In the genomic region with DNA sequence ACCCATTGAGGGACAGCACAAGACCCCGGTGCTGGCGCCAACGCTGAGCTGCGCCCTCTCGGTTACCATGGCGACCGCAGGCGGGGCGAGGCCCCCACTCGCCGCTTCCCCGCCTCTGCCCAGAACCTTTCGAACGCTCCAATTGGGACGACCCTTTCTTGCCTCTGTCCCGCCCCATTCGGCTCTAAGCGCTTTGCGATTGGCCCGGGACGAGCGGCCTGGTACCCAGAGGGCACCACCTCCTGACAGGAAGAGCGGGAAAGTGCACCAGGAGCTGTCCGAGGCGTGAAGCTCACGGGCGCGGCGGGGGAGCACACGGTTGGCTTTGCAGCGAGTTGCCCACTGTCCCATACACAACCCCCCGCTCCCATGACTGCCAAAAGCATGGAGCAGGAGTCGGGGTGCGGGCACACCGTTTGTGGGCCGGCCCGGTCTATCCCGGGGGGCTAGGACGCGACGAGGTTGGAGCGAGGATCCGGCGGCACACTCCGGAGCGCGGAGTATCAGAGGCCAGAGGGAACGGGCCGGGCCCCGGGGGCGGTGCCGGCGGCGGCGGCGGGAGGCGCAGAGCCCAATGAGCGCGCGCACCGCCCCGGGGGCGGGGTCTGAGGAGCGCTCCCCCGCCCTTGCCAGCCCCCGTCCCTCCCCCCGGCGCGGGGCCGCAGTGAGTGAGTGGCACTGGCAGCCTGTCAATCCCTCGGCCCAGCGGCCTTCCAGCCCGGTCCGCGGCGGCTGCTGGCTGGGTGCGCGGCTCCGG, we compare ENCODE assay signal across 1 cellular context.
TF ChIP-seq lines count a peak whose summit lies in the region.

No MANE protein-coding gene starts in this region.

TF ChIP-seq in K562, 482 proteins besides CTCF, POLR2A, EP300 and RAD21 (continued from another document and continues in another):
- TF ChIP-seq, protein P1, sequence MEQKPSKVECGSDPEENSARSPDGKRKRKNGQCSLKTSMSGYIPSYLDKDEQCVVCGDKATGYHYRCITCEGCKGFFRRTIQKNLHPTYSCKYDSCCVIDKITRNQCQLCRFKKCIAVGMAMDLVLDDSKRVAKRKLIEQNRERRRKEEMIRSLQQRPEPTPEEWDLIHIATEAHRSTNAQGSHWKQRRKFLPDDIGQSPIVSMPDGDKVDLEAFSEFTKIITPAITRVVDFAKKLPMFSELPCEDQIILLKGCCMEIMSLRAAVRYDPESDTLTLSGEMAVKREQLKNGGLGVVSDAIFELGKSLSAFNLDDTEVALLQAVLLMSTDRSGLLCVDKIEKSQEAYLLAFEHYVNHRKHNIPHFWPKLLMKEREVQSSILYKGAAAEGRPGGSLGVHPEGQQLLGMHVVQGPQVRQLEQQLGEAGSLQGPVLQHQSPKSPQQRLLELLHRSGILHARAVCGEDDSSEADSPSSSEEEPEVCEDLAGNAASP (IDR thresholded peaks at IDR 0.05): no peak
- TF ChIP-seq, protein P2, sequence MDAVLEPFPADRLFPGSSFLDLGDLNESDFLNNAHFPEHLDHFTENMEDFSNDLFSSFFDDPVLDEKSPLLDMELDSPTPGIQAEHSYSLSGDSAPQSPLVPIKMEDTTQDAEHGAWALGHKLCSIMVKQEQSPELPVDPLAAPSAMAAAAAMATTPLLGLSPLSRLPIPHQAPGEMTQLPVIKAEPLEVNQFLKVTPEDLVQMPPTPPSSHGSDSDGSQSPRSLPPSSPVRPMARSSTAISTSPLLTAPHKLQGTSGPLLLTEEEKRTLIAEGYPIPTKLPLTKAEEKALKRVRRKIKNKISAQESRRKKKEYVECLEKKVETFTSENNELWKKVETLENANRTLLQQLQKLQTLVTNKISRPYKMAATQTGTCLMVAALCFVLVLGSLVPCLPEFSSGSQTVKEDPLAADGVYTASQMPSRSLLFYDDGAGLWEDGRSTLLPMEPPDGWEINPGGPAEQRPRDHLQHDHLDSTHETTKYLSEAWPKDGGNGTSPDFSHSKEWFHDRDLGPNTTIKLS (IDR thresholded peaks at IDR 0.05; ENCODE audit: borderline replicate concordance, low read depth): peak; percentile 53; the same call in 1 of the 2 replicates
- TF ChIP-seq ZNF12 (CRISPR knock-in tag; IDR thresholded peaks at IDR 0.05) (no peak), BMI1 (IDR thresholded peaks at IDR 0.05; ENCODE audit: low read length) (peak; percentile 42; the same call in 1 of the 2 replicates), E2F3 (CRISPR knock-in tag; IDR thresholded peaks at IDR 0.05) (peak; percentile 76), XRCC4 (IDR thresholded peaks at IDR 0.05; ENCODE audit: extremely low read depth, insufficient read depth, insufficient read length) (no peak), CSDE1 (IDR thresholded peaks at IDR 0.05) (peak in 1 of 2 experiments; percentile 83; a peak in 2 of 4 replicates), SP1 (CRISPR knock-in tag; IDR thresholded peaks at IDR 0.05) (0 out of 2 replicates have a peak, but pooled peaks have one; percentile 42), NFE2 (IDR thresholded peaks at IDR 0.05; ENCODE audit: low read depth) (no peak), ZNF143 (CRISPR knock-in tag; IDR thresholded peaks at IDR 0.05) (no peak), ATF1 (CRISPR knock-in tag; IDR thresholded peaks at IDR 0.05) (no peak), ATF1 (tag; IDR thresholded peaks at IDR 0.05) (peak; percentile 25; the same call in 1 of the 2 replicates), TCF7L2 (IDR thresholded peaks at IDR 0.05; ENCODE audit: low read depth, low read length) (no peak), HMG20B (CRISPR knock-in tag; IDR thresholded peaks at IDR 0.05) (no peak), CBX8 (IDR thresholded peaks at IDR 0.05; ENCODE audit: borderline replicate concordance, extremely low read depth, low read depth, low read length, poor library complexity, severe bottlenecking) (no peak), SUPT5H (IDR thresholded peaks at IDR 0.05) (no peak), GATA2 (CRISPR knock-in tag; IDR thresholded peaks at IDR 0.05) (no peak), RBM39 (optimal IDR thresholded peaks at IDR 0.05; ENCODE audit: low read depth, low read length) (no peak), LCOR (CRISPR knock-in tag; IDR thresholded peaks at IDR 0.05) (peak; percentile 87; the same call in 1 of the 2 replicates), CBX3 (IDR thresholded peaks at IDR 0.05; ENCODE audit: borderline replicate concordance in 1 of 2, low read length in 2 of 2) (peak in 1 of 2 experiments; percentile 88; a peak in 1 of 3 replicates), DIDO1 (tag; IDR thresholded peaks at IDR 0.05; ENCODE audit: low read depth) (no peak), ZNF57 (CRISPR knock-in tag; IDR thresholded peaks at IDR 0.05) (no peak), ZNF584 (CRISPR knock-in tag; IDR thresholded peaks at IDR 0.05; ENCODE audit: low read depth) (no peak)
- TF ChIP-seq, protein P3, sequence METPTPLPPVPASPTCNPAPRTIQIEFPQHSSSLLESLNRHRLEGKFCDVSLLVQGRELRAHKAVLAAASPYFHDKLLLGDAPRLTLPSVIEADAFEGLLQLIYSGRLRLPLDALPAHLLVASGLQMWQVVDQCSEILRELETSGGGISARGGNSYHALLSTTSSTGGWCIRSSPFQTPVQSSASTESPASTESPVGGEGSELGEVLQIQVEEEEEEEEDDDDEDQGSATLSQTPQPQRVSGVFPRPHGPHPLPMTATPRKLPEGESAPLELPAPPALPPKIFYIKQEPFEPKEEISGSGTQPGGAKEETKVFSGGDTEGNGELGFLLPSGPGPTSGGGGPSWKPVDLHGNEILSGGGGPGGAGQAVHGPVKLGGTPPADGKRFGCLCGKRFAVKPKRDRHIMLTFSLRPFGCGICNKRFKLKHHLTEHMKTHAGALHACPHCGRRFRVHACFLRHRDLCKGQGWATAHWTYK (CRISPR knock-in tag; IDR thresholded peaks at IDR 0.05): peak; percentile 20; the same call in 1 of the 2 replicates
- TF ChIP-seq, protein P4, sequence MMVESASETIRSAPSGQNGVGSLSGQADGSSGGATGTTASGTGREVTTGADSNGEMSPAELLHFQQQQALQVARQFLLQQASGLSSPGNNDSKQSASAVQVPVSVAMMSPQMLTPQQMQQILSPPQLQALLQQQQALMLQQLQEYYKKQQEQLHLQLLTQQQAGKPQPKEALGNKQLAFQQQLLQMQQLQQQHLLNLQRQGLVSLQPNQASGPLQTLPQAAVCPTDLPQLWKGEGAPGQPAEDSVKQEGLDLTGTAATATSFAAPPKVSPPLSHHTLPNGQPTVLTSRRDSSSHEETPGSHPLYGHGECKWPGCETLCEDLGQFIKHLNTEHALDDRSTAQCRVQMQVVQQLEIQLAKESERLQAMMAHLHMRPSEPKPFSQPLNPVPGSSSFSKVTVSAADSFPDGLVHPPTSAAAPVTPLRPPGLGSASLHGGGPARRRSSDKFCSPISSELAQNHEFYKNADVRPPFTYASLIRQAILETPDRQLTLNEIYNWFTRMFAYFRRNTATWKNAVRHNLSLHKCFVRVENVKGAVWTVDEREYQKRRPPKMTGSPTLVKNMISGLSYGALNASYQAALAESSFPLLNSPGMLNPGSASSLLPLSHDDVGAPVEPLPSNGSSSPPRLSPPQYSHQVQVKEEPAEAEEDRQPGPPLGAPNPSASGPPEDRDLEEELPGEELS (CRISPR knock-in tag; IDR thresholded peaks at IDR 0.05; ENCODE audit: borderline replicate concordance): peak; percentile 83; the same call in 1 of the 2 replicates
- TF ChIP-seq, protein P5, sequence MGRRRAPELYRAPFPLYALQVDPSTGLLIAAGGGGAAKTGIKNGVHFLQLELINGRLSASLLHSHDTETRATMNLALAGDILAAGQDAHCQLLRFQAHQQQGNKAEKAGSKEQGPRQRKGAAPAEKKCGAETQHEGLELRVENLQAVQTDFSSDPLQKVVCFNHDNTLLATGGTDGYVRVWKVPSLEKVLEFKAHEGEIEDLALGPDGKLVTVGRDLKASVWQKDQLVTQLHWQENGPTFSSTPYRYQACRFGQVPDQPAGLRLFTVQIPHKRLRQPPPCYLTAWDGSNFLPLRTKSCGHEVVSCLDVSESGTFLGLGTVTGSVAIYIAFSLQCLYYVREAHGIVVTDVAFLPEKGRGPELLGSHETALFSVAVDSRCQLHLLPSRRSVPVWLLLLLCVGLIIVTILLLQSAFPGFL (CRISPR knock-in tag; IDR thresholded peaks at IDR 0.05): no peak
- TF ChIP-seq, protein P6, sequence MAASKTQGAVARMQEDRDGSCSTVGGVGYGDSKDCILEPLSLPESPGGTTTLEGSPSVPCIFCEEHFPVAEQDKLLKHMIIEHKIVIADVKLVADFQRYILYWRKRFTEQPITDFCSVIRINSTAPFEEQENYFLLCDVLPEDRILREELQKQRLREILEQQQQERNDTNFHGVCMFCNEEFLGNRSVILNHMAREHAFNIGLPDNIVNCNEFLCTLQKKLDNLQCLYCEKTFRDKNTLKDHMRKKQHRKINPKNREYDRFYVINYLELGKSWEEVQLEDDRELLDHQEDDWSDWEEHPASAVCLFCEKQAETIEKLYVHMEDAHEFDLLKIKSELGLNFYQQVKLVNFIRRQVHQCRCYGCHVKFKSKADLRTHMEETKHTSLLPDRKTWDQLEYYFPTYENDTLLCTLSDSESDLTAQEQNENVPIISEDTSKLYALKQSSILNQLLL (CRISPR knock-in tag; IDR thresholded peaks at IDR 0.05; ENCODE audit: borderline replicate concordance): 0 out of 2 replicates have a peak, but pooled peaks have one; percentile 6
- TF ChIP-seq, protein P7, sequence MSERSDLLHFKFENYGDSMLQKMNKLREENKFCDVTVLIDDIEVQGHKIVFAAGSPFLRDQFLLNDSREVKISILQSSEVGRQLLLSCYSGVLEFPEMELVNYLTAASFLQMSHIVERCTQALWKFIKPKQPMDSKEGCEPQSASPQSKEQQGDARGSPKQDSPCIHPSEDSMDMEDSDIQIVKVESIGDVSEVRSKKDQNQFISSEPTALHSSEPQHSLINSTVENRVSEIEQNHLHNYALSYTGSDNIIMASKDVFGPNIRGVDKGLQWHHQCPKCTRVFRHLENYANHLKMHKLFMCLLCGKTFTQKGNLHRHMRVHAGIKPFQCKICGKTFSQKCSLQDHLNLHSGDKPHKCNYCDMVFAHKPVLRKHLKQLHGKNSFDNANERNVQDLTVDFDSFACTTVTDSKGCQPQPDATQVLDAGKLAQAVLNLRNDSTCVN (CRISPR knock-in tag; IDR thresholded peaks at IDR 0.05): no peak
- TF ChIP-seq, protein P8, sequence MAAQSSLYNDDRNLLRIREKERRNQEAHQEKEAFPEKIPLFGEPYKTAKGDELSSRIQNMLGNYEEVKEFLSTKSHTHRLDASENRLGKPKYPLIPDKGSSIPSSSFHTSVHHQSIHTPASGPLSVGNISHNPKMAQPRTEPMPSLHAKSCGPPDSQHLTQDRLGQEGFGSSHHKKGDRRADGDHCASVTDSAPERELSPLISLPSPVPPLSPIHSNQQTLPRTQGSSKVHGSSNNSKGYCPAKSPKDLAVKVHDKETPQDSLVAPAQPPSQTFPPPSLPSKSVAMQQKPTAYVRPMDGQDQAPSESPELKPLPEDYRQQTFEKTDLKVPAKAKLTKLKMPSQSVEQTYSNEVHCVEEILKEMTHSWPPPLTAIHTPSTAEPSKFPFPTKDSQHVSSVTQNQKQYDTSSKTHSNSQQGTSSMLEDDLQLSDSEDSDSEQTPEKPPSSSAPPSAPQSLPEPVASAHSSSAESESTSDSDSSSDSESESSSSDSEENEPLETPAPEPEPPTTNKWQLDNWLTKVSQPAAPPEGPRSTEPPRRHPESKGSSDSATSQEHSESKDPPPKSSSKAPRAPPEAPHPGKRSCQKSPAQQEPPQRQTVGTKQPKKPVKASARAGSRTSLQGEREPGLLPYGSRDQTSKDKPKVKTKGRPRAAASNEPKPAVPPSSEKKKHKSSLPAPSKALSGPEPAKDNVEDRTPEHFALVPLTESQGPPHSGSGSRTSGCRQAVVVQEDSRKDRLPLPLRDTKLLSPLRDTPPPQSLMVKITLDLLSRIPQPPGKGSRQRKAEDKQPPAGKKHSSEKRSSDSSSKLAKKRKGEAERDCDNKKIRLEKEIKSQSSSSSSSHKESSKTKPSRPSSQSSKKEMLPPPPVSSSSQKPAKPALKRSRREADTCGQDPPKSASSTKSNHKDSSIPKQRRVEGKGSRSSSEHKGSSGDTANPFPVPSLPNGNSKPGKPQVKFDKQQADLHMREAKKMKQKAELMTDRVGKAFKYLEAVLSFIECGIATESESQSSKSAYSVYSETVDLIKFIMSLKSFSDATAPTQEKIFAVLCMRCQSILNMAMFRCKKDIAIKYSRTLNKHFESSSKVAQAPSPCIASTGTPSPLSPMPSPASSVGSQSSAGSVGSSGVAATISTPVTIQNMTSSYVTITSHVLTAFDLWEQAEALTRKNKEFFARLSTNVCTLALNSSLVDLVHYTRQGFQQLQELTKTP (IDR thresholded peaks at IDR 0.05; ENCODE audit: low read depth in 1 of 2, partially characterized antibody in 2 of 2): no peak
- TF ChIP-seq, protein P9, sequence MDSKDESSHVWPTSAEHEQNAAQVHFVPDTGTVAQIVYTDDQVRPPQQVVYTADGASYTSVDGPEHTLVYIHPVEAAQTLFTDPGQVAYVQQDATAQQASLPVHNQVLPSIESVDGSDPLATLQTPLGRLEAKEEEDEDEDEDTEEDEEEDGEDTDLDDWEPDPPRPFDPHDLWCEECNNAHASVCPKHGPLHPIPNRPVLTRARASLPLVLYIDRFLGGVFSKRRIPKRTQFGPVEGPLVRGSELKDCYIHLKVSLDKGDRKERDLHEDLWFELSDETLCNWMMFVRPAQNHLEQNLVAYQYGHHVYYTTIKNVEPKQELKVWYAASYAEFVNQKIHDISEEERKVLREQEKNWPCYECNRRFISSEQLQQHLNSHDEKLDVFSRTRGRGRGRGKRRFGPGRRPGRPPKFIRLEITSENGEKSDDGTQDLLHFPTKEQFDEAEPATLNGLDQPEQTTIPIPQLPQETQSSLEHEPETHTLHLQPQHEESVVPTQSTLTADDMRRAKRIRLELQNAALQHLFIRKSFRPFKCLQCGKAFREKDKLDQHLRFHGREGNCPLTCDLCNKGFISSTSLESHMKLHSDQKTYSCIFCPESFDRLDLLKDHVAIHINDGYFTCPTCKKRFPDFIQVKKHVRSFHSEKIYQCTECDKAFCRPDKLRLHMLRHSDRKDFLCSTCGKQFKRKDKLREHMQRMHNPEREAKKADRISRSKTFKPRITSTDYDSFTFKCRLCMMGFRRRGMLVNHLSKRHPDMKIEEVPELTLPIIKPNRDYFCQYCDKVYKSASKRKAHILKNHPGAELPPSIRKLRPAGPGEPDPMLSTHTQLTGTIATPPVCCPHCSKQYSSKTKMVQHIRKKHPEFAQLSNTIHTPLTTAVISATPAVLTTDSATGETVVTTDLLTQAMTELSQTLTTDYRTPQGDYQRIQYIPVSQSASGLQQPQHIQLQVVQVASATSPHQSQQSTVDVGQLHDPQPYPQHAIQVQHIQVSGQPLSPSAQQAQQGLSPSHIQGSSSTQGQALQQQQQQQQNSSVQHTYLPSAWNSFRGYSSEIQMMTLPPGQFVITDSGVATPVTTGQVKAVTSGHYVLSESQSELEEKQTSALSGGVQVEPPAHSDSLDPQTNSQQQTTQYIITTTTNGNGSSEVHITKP (IDR thresholded peaks at IDR 0.05; ENCODE audit: partially characterized antibody): peak; percentile 45
- TF ChIP-seq, protein P10, sequence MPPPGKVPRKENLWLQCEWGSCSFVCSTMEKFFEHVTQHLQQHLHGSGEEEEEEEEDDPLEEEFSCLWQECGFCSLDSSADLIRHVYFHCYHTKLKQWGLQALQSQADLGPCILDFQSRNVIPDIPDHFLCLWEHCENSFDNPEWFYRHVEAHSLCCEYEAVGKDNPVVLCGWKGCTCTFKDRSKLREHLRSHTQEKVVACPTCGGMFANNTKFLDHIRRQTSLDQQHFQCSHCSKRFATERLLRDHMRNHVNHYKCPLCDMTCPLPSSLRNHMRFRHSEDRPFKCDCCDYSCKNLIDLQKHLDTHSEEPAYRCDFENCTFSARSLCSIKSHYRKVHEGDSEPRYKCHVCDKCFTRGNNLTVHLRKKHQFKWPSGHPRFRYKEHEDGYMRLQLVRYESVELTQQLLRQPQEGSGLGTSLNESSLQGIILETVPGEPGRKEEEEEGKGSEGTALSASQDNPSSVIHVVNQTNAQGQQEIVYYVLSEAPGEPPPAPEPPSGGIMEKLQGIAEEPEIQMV (tag; conservative IDR thresholded peaks at IDR 0.05; ENCODE audit: low read depth): no peak
- TF ChIP-seq, protein P11, sequence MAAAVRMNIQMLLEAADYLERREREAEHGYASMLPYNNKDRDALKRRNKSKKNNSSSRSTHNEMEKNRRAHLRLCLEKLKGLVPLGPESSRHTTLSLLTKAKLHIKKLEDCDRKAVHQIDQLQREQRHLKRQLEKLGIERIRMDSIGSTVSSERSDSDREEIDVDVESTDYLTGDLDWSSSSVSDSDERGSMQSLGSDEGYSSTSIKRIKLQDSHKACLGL (CRISPR knock-in tag; IDR thresholded peaks at IDR 0.05; ENCODE audit: borderline replicate concordance, poor library complexity, severe bottlenecking): no peak
